In the genomic region with DNA sequence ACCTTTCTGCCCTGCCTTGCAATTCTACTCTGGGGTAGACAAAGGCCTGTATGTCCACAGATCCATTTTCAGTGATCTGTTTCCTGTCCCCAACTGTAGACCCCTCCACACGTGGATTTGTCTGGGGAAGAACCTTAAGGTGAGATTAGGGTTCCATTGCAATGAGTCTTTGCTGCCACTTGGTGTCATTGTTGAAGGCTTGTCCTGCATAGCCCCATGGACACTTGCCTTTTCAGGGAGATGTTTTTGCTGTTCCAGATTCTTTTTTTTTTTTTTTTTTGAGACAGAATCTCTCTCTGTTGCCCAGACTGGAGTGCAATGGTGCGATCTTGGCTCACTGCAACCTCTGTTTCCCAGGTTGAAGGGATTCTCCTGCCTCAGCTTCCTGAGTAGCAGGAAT, we compare ENCODE assay signal across 1 cellular context.
TF ChIP-seq lines count a peak whose summit lies in the region.

No MANE protein-coding gene starts in this region.

TF ChIP-seq in liver, 16 proteins besides CTCF, POLR2A, EP300 and RAD21 (continued from another document):
- no peak for TF ChIP-seq ZBTB33 (IDR thresholded peaks at IDR 0.05)
- no peak for TF ChIP-seq ATF3 (IDR thresholded peaks at IDR 0.05)
- no peak for TF ChIP-seq HNF4G (IDR thresholded peaks at IDR 0.05)
- no peak for TF ChIP-seq FOXA1 (IDR thresholded peaks at IDR 0.05)
- TF ChIP-seq EGR1 (IDR thresholded peaks at IDR 0.05; ENCODE audit: low read depth in 2 of 2), result no peak
- TF ChIP-seq NR2F2 (IDR thresholded peaks at IDR 0.05), result no peak
- no peak for TF ChIP-seq FOXA2 (IDR thresholded peaks at IDR 0.05)
